Comparison of ENCODE assay signal across 1 cellular context in the genomic region with DNA sequence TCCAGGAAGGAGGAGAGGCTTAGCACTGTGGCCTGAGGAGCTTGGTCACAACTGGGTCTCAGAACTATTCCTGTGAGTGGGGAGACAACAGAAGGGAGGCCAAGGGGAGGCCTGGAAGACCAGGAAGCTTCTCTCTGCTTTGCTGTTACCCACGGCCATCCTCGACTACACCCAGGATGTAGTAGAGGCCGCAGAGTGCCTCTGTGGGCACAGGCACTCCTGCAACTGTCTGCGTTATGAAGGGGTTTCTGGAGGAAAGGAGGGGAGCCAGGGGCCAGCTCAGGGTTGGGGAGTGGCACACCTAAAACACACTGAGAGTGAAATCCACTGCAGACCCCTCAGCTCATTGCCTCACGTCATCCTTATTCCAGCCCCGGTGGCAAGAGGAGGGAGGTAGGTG.
TF ChIP-seq lines count a peak whose summit lies in the region.

No MANE protein-coding gene starts in this region.

TF ChIP-seq in GM12878, 131 proteins besides CTCF, POLR2A, EP300 and RAD21:
- TF ChIP-seq, protein P1, sequence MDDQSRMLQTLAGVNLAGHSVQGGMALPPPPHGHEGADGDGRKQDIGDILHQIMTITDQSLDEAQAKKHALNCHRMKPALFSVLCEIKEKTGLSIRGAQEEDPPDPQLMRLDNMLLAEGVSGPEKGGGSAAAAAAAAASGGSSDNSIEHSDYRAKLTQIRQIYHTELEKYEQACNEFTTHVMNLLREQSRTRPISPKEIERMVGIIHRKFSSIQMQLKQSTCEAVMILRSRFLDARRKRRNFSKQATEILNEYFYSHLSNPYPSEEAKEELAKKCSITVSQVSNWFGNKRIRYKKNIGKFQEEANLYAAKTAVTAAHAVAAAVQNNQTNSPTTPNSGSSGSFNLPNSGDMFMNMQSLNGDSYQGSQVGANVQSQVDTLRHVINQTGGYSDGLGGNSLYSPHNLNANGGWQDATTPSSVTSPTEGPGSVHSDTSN (IDR thresholded peaks at IDR 0.05; ENCODE audit: insufficient replicate concordance, low read depth, low read length), result no peak
- TF ChIP-seq FOXM1 (IDR thresholded peaks at IDR 0.05; ENCODE audit: low read depth, low read length) (no peak), ZBED1 (IDR thresholded peaks at IDR 0.05; ENCODE audit: borderline replicate concordance) (no peak), SREBF2 (IDR thresholded peaks at IDR 0.05; ENCODE audit: low read length) (no peak), ZNF274 (IDR thresholded peaks at IDR 0.05; ENCODE audit: insufficient read depth, insufficient read length) (no peak), YBX1 (IDR thresholded peaks at IDR 0.05) (no peak), BHLHE40 (IDR thresholded peaks at IDR 0.05; ENCODE audit: borderline replicate concordance in 1 of 2, low read depth in 2 of 2, low read length in 1 of 2) (no peak), CREB1 (IDR thresholded peaks at IDR 0.05; ENCODE audit: low read depth) (no peak)
- TF ChIP-seq, protein P2, sequence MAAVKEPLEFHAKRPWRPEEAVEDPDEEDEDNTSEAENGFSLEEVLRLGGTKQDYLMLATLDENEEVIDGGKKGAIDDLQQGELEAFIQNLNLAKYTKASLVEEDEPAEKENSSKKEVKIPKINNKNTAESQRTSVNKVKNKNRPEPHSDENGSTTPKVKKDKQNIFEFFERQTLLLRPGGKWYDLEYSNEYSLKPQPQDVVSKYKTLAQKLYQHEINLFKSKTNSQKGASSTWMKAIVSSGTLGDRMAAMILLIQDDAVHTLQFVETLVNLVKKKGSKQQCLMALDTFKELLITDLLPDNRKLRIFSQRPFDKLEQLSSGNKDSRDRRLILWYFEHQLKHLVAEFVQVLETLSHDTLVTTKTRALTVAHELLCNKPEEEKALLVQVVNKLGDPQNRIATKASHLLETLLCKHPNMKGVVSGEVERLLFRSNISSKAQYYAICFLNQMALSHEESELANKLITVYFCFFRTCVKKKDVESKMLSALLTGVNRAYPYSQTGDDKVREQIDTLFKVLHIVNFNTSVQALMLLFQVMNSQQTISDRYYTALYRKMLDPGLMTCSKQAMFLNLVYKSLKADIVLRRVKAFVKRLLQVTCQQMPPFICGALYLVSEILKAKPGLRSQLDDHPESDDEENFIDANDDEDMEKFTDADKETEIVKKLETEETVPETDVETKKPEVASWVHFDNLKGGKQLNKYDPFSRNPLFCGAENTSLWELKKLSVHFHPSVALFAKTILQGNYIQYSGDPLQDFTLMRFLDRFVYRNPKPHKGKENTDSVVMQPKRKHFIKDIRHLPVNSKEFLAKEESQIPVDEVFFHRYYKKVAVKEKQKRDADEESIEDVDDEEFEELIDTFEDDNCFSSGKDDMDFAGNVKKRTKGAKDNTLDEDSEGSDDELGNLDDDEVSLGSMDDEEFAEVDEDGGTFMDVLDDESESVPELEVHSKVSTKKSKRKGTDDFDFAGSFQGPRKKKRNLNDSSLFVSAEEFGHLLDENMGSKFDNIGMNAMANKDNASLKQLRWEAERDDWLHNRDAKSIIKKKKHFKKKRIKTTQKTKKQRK (IDR thresholded peaks at IDR 0.05; ENCODE audit: low read depth, low read length), result no peak
